8 cellular contexts compared by ENCODE assay signal in genomic region chr15:64461577-64462162, GRCh38. TPM values are rescaled to one million over a fixed set of nuclear protein-coding genes. Genes with fewer than 3 reads are reported as not detected.
DNase-seq lines count a peak whose midpoint lies in the region; TF ChIP-seq lines count a peak whose summit lies in the region.

No MANE protein-coding gene starts in this region.

- H3F3A ChIP-seq in DOHH2 (ENCODE audit: control insufficient read depth, insufficient read depth), result 0 out of 2 replicates have a peak, but pooled peaks cover 2% of the 10 kb centered on the region

- H3K27me3 ChIP-seq in DOHH2 (ENCODE audit: control insufficient read depth, low read length) (no peaks in the 10 kb centered on the region), transverse colon (no peaks in the 10 kb centered on the region)

- H3K9me2 ChIP-seq in DOHH2 (replicated peaks; ENCODE audit: control insufficient read depth, low read length), result no peaks in the 10 kb centered on the region

- TF ChIP-seq CTCF in DOHH2 (IDR thresholded peaks at IDR 0.05; ENCODE audit: low read depth, low read length, poor library complexity, severe bottlenecking) (no peak), LNCaP clone FGC (IDR thresholded peaks at IDR 0.05; ENCODE audit: control insufficient read depth, extremely low read depth, insufficient read depth) (no peak), fibroblast of mammary gland (conservative IDR thresholded peaks at IDR 0.05; ENCODE audit: control insufficient read depth, insufficient read depth, low read depth, low read length) (no peak), nephron progenitor cell (IDR thresholded peaks at IDR 0.05) (no peak), transverse colon (IDR thresholded peaks at IDR 0.05) (no peak), lower leg skin (IDR thresholded peaks at IDR 0.05) (no peak)

- 7 to 10% methylated on average over 3 to 7 of the region's 7 CpGs for WGBS in transverse colon (ENCODE audit: low coverage in 1 of 2), 2 donors
- WGBS in lower leg skin, 2 donors, result 9 to 12% methylated on average over 7 of the region's 7 CpGs

- peak overlapping the region; percentile 59 for H3K4me2 ChIP-seq in DOHH2 (ENCODE audit: low read length)

- peak overlapping the region; percentile 92 for H3K4me3 Mint-ChIP-seq in nephron progenitor cell

- in situ Hi-C loops in transverse colon (cut with MboI; ENCODE audit: low pct_ligation_motif_present in 1 of 4, low pct_unique_long_range_greater_than_20kb in 1 of 4, low sequenced_read_pairs in 3 of 4), result no loop called here
- in situ Hi-C loops in KBM-7 (cut with MboI; ENCODE audit: low pct_unique_long_range_greater_than_20kb, low sequenced_read_pairs), result no loop called here

- peaks cover 8% of the 10 kb centered on the region for H4K20me1 ChIP-seq in DOHH2 (ENCODE audit: control insufficient read depth, insufficient read depth, low read depth, low read length)

- peaks cover 54% of the 10 kb centered on the region for H3K79me2 ChIP-seq in DOHH2 (ENCODE audit: control insufficient read depth, low read length)

- intact Hi-C loops in transverse colon (cut with DNase I; ENCODE audit: low total_unique reads), result no loop called here
- intact Hi-C loops in lower leg skin (cut with DNase I; ENCODE audit: low total_unique reads), result no loop called here

- no peak for TF ChIP-seq EP300 in transverse colon (IDR thresholded peaks at IDR 0.05; ENCODE audit: low read depth)

- H3K27ac ChIP-seq in DOHH2 (ENCODE audit: low read depth, low read length) (peak overlapping the region; percentile 43), transverse colon (peak overlapping the region; percentile 92 to 95 (median 94))

- H3K9me3 ChIP-seq in DOHH2 (ENCODE audit: control insufficient read depth, insufficient read depth, low read length) (no peaks in the 10 kb centered on the region), transverse colon (no peaks in the 10 kb centered on the region)

- DNase-seq in LNCaP clone FGC (ENCODE audit: low read depth), result no peak
- peak; percentile 16 for DNase-seq in activated T-cell treated with anti-CD3 and anti-CD28 coated beads for 48 hours (ENCODE audit: low read depth)
- no peak for DNase-seq in fibroblast of mammary gland (ENCODE audit: low read depth)
- DNase-seq in nephron progenitor cell, result peak; percentile 20
- no peak for DNase-seq in transverse colon
- no peak for DNase-seq in KBM-7
- no peak for DNase-seq in lower leg skin (ENCODE audit: low spot score in 2 of 2)

- H3K36me3 Mint-ChIP-seq in nephron progenitor cell (ENCODE audit: low read depth), result peaks cover 8% of the 10 kb centered on the region

- H3K4me1 Mint-ChIP-seq in nephron progenitor cell, result peaks cover 90% of the 10 kb centered on the region

- TF ChIP-seq POLR2A in transverse colon (IDR thresholded peaks at IDR 0.05) (no peak), lower leg skin (IDR thresholded peaks at IDR 0.05) (no peak)

- H3K36me3 ChIP-seq in DOHH2 (ENCODE audit: control insufficient read depth, low read length) (no peaks in the 10 kb centered on the region), transverse colon (no peaks in the 10 kb centered on the region)

- peak overlapping the region; percentile 97 for H3K27ac Mint-ChIP-seq in nephron progenitor cell

- peaks cover 3% of the 10 kb centered on the region for H3K27me3 Mint-ChIP-seq in nephron progenitor cell (ENCODE audit: low read depth, poor library complexity)

- peaks cover 74% of the 10 kb centered on the region for H3K4me1 ChIP-seq in DOHH2 (ENCODE audit: control insufficient read depth, low read length)
- H3K4me1 ChIP-seq in transverse colon, result peaks cover 20 to 61% (median 34%) of the 10 kb centered on the region in 4 donors

- H3K4me3 ChIP-seq in DOHH2 (ENCODE audit: low read length) (peak overlapping the region; percentile 74), LNCaP clone FGC (ENCODE audit: low read depth, low read length) (peak overlapping the region; percentile 58), fibroblast of mammary gland (ENCODE audit: control insufficient read depth, low read depth, low read length) (peak overlapping the region; percentile 71), transverse colon (peak overlapping the region; percentile 78 to 96 (median 87)), lower leg skin (ENCODE audit: low read depth, poor library complexity, severe bottlenecking) (no peak overlapping the region)

- no peaks in the 10 kb centered on the region for H3K9me3 Mint-ChIP-seq in nephron progenitor cell

RNA-seq across cellular contexts. Expression of gene ZNF609, which starts 1.3 kb away (rescaled TPM):
- total RNA-seq in transverse colon, result 10 to 100 TPM; 16.1 to 34.8 (median 28.2) TPM
- 10 to 100 TPM; 19.4 to 30.5 (median 21.1) TPM for total RNA-seq in lower leg skin

Comparison
In these comparisons a context has a peak if more than half of its experiments do, and no peak if none do; other contexts are left out.
1. DNase-seq: peak in activated T-cell treated with anti-CD3 and anti-CD28 coated beads for 48 hours (single experiment) and nephron progenitor cell (single experiment); none in LNCaP clone FGC (single experiment), fibroblast of mammary gland (single experiment), transverse colon (single experiment), KBM-7 (single experiment) and lower leg skin (0 of 2).